ENCODE assay signal across 1 cellular context in genomic region chr5:116524505-116524904, GRCh38.
TF ChIP-seq lines count a peak whose summit lies in the region.

No MANE protein-coding gene starts in this region.

TF ChIP-seq in HepG2, 621 proteins besides CTCF, POLR2A, EP300 and RAD21:
- TF ChIP-seq ZNF501 (CRISPR knock-in tag; IDR thresholded peaks at IDR 0.05) (no peak), RAD51 (IDR thresholded peaks at IDR 0.05; ENCODE audit: borderline replicate concordance) (no peak)
- TF ChIP-seq, protein P1, sequence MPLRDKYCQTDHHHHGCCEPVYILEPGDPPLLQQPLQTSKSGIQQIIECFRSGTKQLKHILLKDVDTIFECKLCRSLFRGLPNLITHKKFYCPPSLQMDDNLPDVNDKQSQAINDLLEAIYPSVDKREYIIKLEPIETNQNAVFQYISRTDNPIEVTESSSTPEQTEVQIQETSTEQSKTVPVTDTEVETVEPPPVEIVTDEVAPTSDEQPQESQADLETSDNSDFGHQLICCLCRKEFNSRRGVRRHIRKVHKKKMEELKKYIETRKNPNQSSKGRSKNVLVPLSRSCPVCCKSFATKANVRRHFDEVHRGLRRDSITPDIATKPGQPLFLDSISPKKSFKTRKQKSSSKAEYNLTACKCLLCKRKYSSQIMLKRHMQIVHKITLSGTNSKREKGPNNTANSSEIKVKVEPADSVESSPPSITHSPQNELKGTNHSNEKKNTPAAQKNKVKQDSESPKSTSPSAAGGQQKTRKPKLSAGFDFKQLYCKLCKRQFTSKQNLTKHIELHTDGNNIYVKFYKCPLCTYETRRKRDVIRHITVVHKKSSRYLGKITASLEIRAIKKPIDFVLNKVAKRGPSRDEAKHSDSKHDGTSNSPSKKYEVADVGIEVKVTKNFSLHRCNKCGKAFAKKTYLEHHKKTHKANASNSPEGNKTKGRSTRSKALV (CRISPR knock-in tag; IDR thresholded peaks at IDR 0.05): no peak
- TF ChIP-seq, protein P2, sequence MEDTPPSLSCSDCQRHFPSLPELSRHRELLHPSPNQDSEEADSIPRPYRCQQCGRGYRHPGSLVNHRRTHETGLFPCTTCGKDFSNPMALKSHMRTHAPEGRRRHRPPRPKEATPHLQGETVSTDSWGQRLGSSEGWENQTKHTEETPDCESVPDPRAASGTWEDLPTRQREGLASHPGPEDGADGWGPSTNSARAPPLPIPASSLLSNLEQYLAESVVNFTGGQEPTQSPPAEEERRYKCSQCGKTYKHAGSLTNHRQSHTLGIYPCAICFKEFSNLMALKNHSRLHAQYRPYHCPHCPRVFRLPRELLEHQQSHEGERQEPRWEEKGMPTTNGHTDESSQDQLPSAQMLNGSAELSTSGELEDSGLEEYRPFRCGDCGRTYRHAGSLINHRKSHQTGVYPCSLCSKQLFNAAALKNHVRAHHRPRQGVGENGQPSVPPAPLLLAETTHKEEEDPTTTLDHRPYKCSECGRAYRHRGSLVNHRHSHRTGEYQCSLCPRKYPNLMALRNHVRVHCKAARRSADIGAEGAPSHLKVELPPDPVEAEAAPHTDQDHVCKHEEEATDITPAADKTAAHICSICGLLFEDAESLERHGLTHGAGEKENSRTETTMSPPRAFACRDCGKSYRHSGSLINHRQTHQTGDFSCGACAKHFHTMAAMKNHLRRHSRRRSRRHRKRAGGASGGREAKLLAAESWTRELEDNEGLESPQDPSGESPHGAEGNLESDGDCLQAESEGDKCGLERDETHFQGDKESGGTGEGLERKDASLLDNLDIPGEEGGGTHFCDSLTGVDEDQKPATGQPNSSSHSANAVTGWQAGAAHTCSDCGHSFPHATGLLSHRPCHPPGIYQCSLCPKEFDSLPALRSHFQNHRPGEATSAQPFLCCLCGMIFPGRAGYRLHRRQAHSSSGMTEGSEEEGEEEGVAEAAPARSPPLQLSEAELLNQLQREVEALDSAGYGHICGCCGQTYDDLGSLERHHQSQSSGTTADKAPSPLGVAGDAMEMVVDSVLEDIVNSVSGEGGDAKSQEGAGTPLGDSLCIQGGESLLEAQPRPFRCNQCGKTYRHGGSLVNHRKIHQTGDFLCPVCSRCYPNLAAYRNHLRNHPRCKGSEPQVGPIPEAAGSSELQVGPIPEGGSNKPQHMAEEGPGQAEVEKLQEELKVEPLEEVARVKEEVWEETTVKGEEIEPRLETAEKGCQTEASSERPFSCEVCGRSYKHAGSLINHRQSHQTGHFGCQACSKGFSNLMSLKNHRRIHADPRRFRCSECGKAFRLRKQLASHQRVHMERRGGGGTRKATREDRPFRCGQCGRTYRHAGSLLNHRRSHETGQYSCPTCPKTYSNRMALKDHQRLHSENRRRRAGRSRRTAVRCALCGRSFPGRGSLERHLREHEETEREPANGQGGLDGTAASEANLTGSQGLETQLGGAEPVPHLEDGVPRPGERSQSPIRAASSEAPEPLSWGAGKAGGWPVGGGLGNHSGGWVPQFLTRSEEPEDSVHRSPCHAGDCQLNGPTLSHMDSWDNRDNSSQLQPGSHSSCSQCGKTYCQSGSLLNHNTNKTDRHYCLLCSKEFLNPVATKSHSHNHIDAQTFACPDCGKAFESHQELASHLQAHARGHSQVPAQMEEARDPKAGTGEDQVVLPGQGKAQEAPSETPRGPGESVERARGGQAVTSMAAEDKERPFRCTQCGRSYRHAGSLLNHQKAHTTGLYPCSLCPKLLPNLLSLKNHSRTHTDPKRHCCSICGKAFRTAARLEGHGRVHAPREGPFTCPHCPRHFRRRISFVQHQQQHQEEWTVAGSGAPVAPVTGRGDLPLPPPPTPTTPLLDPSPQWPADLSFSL (CRISPR knock-in tag; IDR thresholded peaks at IDR 0.05): peak; percentile 59; the same call in 1 of the 2 replicates
TF ChIP-seq in HepG2: peak in this region for 1.
